In the genomic region with DNA sequence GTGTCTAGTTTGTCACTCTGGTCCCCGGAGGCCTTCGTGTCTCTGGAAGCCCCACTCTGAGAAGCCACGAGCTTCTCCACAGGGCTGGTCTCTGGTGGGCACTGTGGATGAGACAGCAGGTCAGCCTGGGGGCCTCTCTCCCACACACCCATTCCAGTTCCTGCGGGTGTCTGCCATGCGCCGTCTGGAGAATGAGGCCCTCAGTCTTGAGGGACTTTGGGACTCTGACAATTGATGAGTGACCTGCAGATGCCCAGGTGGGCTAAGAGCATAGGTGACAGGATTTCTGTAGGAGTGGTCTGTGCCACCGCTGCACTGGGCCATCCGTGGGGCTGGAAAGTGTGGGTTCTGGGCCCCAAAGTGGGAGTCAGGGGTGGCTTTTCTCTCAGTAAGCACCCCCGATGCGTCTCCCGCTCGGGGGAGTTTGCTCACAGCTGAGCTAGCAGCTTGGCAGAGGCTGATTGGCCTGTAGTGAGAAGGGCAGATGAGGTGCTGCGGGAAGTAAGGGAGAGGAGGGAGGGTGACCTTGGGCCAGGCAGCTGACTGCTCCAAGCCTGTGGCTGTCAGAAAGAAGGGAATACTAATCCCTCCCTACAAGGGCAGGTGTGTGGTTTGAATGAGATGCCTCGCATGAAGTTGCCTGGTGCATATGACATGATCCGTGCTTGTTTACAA, we compare ENCODE assay signal across 29 cellular contexts. TPM values are rescaled to one million over a fixed set of nuclear protein-coding genes. Genes with fewer than 3 reads are reported as not detected.
DNase-seq lines count a peak whose midpoint lies in the region; ATAC-seq and TF ChIP-seq lines count a peak whose summit lies in the region.
"Had no signal": no experiment of that assay in that cellular context is flagged by ENCODE, and none has a peak within 500 bp of the region (broad histone marks: within the 10 kb centered on the region; RNA-seq: fewer than 3 reads in every experiment).

No MANE protein-coding gene starts in this region.

- H3K9me3 Mint-ChIP-seq in neural progenitor cell = no peaks in the 10 kb centered on the region
- H3K9me3 Mint-ChIP-seq in HFFc6 = no peaks in the 10 kb centered on the region
- H3K9me3 Mint-ChIP-seq in activated naive CD8-positive, alpha-beta T cell treated with anti-CD3 and anti-CD28 coated beads, Interleukin-2, amount 50 U/mL, for 24 hours = no peaks in the 10 kb centered on the region
- H3K9me3 Mint-ChIP-seq: activated CD8-positive, alpha-beta T cell treated with anti-CD3 and anti-CD28 coated beads for 36 hours; activated naive CD8-positive, alpha-beta T cell treated with anti-CD3 and anti-CD28 coated beads for 36 hours; CD4-positive, alpha-beta T cell; natural killer cell; stimulated activated naive CD8-positive, alpha-beta T cell treated with anti-CD3 and anti-CD28 coated beads, Interleukin-15, amount 100 ng/mL, for 72 hours had no signal

- no peak overlapping the region for H3K4me3 ChIP-seq in H7 (ENCODE audit: insufficient read depth, low read depth, low read length)
- no peak overlapping the region for H3K4me3 ChIP-seq in WERI-Rb-1 (ENCODE audit: low read depth, low read length)
- no peak overlapping the region for H3K4me3 ChIP-seq in neural progenitor cell
- H3K4me3 ChIP-seq: tibial nerve had no signal

- H3K27me3 Mint-ChIP-seq in neural progenitor cell (ENCODE audit: insufficient read depth, low read depth) (peaks cover 16% of the 10 kb centered on the region), HFFc6 (ENCODE audit: insufficient read depth) (peaks cover 24% of the 10 kb centered on the region)
- peaks cover 22% of the 10 kb centered on the region for H3K27me3 Mint-ChIP-seq in activated naive CD8-positive, alpha-beta T cell treated with anti-CD3 and anti-CD28 coated beads, Interleukin-2, amount 50 U/mL, for 24 hours

- DNase-seq in DMS53 (lab: John Stamatoyannopoulos, UW) (peak; percentile 45), DMS53 treated with DMSO at 0.1 percent for 48 hours (lab: John Stamatoyannopoulos, UW; ENCODE audit: unreplicated experiment) (no peak), H7 (peak; percentile 68), WERI-Rb-1 (peak; percentile 95), neural progenitor cell (ENCODE audit: low spot score) (no peak), HFFc6 (no peak), DMS153 (lab: John Stamatoyannopoulos, UW) (no peak)
- DNase-seq in activated naive CD8-positive, alpha-beta T cell treated with anti-CD3 and anti-CD28 coated beads, Interleukin-2, amount 50 U/mL, for 24 hours = no peak
- DNase-seq: activated CD4-positive, CD25-positive, alpha-beta regulatory T cell treated with anti-CD3 and anti-CD28 coated beads, Interleukin-2, amount 50 U/mL, for 72 hours; activated CD8-positive, alpha-beta T cell treated with anti-CD3 and anti-CD28 coated beads for 36 hours; activated effector memory CD4-positive, alpha-beta T cell treated with Interleukin-2 at 50 U/mL for 16 hours; activated naive CD8-positive, alpha-beta T cell treated with anti-CD3 and anti-CD28 coated beads for 36 hours; CD4-positive, alpha-beta T cell; DMS 273 treated with DMSO at 0.1 percent for 48 hours; effector CD4-positive, alpha-beta T cell; head of caudate nucleus; KG1; midbrain; natural killer cell; NCI-H1417 treated with DMSO at 0.1 percent for 48 hours; OCI-M1; SIG-M5; stimulated activated naive CD8-positive, alpha-beta T cell treated with anti-CD3 and anti-CD28 coated beads, Interleukin-15, amount 100 ng/mL, for 72 hours had no signal

- H3K4me1 ChIP-seq in neural progenitor cell = peaks cover 8% of the 10 kb centered on the region
- H3K4me1 ChIP-seq: parathyroid adenoma, tibial nerve had no signal

- no peak overlapping the region for H3K9ac ChIP-seq in neural progenitor cell
- H3K9ac ChIP-seq: parathyroid adenoma had no signal

- TF ChIP-seq CTCF in WERI-Rb-1 (IDR thresholded peaks at IDR 0.05; ENCODE audit: low read depth, low read length) (no peak), neural progenitor cell (IDR thresholded peaks at IDR 0.05) (no peak), HFFc6 (IDR thresholded peaks at IDR 0.05) (no peak)

- no peak for ATAC-seq in activated naive CD8-positive, alpha-beta T cell treated with anti-CD3 and anti-CD28 coated beads, Interleukin-2, amount 50 U/mL, for 24 hours
- ATAC-seq: activated CD8-positive, alpha-beta T cell treated with anti-CD3 and anti-CD28 coated beads for 36 hours; left lobe of liver; natural killer cell; stimulated activated naive CD8-positive, alpha-beta T cell treated with anti-CD3 and anti-CD28 coated beads, Interleukin-15, amount 100 ng/mL, for 72 hours had no signal

- H3K27ac ChIP-seq in WERI-Rb-1 (peak overlapping the region; percentile 95), neural progenitor cell (no peak overlapping the region)
- H3K27ac ChIP-seq: 22Rv1, parathyroid adenoma, tibial nerve had no signal

- H3K27ac Mint-ChIP-seq in neural progenitor cell (peak overlapping the region; percentile 29), HFFc6 (no peak overlapping the region)
- H3K27ac Mint-ChIP-seq in activated naive CD8-positive, alpha-beta T cell treated with anti-CD3 and anti-CD28 coated beads, Interleukin-2, amount 50 U/mL, for 24 hours = no peak overlapping the region
- H3K27ac Mint-ChIP-seq: activated CD8-positive, alpha-beta T cell treated with anti-CD3 and anti-CD28 coated beads for 36 hours; activated naive CD8-positive, alpha-beta T cell treated with anti-CD3 and anti-CD28 coated beads for 36 hours; CD4-positive, alpha-beta T cell; natural killer cell had no signal

- H3K79me2 ChIP-seq in neural progenitor cell (ENCODE audit: low read depth) = no peaks in the 10 kb centered on the region
- H3K79me2 ChIP-seq: parathyroid adenoma had no signal

- no peaks in the 10 kb centered on the region for H3K36me3 ChIP-seq in H7 (replicated peaks; ENCODE audit: control insufficient read depth, insufficient read depth, low read length)
- no peaks in the 10 kb centered on the region for H3K36me3 ChIP-seq in WERI-Rb-1
- H3K36me3 ChIP-seq in neural progenitor cell = no peaks in the 10 kb centered on the region
- H3K36me3 ChIP-seq: tibial nerve had no signal

- H3K4me1 Mint-ChIP-seq in neural progenitor cell (peaks cover 30% of the 10 kb centered on the region), HFFc6 (ENCODE audit: low read depth) (no peaks in the 10 kb centered on the region)
- no peaks in the 10 kb centered on the region for H3K4me1 Mint-ChIP-seq in activated naive CD8-positive, alpha-beta T cell treated with anti-CD3 and anti-CD28 coated beads, Interleukin-2, amount 50 U/mL, for 24 hours

- H3K27me3 ChIP-seq in H7 (ENCODE audit: control insufficient read depth, insufficient read depth, low read length) (no peaks in the 10 kb centered on the region), WERI-Rb-1 (ENCODE audit: insufficient read depth, low read depth, severe bottlenecking) (no peaks in the 10 kb centered on the region), neural progenitor cell (no peaks in the 10 kb centered on the region)

- no peak overlapping the region for H3K4me2 ChIP-seq in neural progenitor cell

- H3K36me3 Mint-ChIP-seq in neural progenitor cell (no peaks in the 10 kb centered on the region), HFFc6 (ENCODE audit: low read depth) (no peaks in the 10 kb centered on the region)
- H3K36me3 Mint-ChIP-seq in activated naive CD8-positive, alpha-beta T cell treated with anti-CD3 and anti-CD28 coated beads, Interleukin-2, amount 50 U/mL, for 24 hours (ENCODE audit: low read depth) = no peaks in the 10 kb centered on the region
- H3K36me3 Mint-ChIP-seq: activated naive CD8-positive, alpha-beta T cell treated with anti-CD3 and anti-CD28 coated beads for 36 hours; natural killer cell had no signal

- no peaks in the 10 kb centered on the region for H3F3A ChIP-seq in neural progenitor cell (ENCODE audit: low read depth)

- H2AFZ ChIP-seq in neural progenitor cell (replicated peaks) = no peak overlapping the region
- H2AFZ ChIP-seq: parathyroid adenoma had no signal

- H4K20me1 ChIP-seq in neural progenitor cell (ENCODE audit: low read depth) = no peaks in the 10 kb centered on the region

- H3K9me3 ChIP-seq in WERI-Rb-1 (ENCODE audit: severe bottlenecking) (no peaks in the 10 kb centered on the region), neural progenitor cell (ENCODE audit: low read depth) (no peaks in the 10 kb centered on the region)
- H3K9me3 ChIP-seq: tibial nerve had no signal

- no peak overlapping the region for H3K4me3 Mint-ChIP-seq in neural progenitor cell
- H3K4me3 Mint-ChIP-seq in HFFc6 = no peak overlapping the region
- no peak overlapping the region for H3K4me3 Mint-ChIP-seq in activated naive CD8-positive, alpha-beta T cell treated with anti-CD3 and anti-CD28 coated beads, Interleukin-2, amount 50 U/mL, for 24 hours
- H3K4me3 Mint-ChIP-seq: activated CD8-positive, alpha-beta T cell treated with anti-CD3 and anti-CD28 coated beads for 36 hours; activated naive CD8-positive, alpha-beta T cell treated with anti-CD3 and anti-CD28 coated beads for 36 hours; CD4-positive, alpha-beta T cell; natural killer cell; stimulated activated naive CD8-positive, alpha-beta T cell treated with anti-CD3 and anti-CD28 coated beads, Interleukin-15, amount 100 ng/mL, for 72 hours had no signal

RNA-seq across cellular contexts. Expression of a gene that starts 26.4 kb away (rescaled TPM):
- 1.1 and 2.7 TPM in 2 replicates for total RNA-seq in H7 (2014; rRNA removed; shearing (Covaris generic))
- total RNA-seq in neural progenitor cell (ENCODE audit: low replicate concordance) = 0.06 TPM in 1 of 2 replicates, not detected in the other
- under 1 TPM; 0.28 to 0.71 (median 0.41) TPM for total RNA-seq in HFFc6 (2021; fragmentation: NEBNext Ultra II Directional; extraction: Animal tissue kit (Norgen Biotek cat#: 25700))
- total RNA-seq: activated CD8-positive, alpha-beta T cell treated with anti-CD3 and anti-CD28 coated beads for 36 hours; activated naive CD8-positive, alpha-beta T cell treated with anti-CD3 and anti-CD28 coated beads for 36 hours; epithelial cell of proximal tubule; G401; tibial nerve had no signal

Comparison
In these comparisons a context has a peak if more than half of its experiments do, and no peak if none do; other contexts are left out.
1. DNase-seq: peak in DMS53 (single experiment), H7 (single experiment) and WERI-Rb-1 (single experiment); none in DMS53 treated with DMSO at 0.1 percent for 48 hours (single experiment), neural progenitor cell (single experiment), HFFc6 (single experiment), activated naive CD8-positive, alpha-beta T cell treated with anti-CD3 and anti-CD28 coated beads, Interleukin-2, amount 50 U/mL, for 24 hours (single experiment) and DMS153 (single experiment).